16 cellular contexts compared by ENCODE assay signal in the genomic region with DNA sequence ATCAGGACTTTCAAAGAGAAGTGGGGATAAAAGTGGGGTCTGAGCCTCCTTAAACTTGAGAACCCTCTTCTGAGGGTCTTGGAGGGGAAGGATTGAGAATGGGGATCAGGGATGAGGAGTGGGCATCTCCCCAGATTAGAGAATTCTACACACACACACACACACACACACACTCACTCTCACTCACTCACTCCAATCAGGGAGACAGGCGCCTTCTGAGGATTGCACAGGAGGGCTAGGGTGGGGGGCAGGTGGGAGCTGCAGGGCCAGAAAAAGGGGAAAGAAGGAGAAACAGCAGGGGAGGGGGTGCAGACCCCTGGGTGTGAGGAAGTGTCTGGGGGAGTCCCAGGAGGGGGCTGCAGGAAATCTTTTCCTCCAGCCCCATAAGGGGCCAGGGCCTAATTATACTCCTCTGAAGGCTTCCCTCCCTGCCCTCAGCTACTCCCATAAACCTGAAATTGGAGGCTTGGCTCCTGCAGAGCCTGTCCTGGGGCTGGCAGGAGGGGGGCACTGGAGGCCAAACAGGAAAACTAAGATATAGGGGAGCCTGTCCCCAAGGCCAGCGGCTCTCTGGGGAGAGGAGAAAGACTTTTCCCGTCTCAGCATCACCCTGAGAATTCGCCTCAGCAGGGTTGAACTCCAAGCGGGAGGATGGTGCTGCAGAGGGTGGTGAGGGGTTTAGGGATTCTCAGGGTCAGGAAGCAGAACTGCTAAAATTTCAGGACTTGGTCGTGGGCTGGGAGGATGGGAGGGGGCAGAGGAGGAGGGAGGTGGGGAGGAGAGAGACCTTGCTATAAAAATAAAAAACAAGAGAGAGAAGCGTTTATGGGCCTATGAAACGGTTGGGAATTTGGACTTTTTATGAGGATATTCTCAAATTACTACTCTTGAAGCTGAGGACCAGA. TPM values are rescaled to one million over a fixed set of nuclear protein-coding genes. Genes with fewer than 3 reads are reported as not detected.
A peak's percentile ranks its signal among the peaks of the same experiment; 100 is the strongest.
DNase-seq lines count a peak whose midpoint lies in the region; ATAC-seq, FAIRE-seq and TF ChIP-seq lines count a peak whose summit lies in the region.
"Had no signal": no experiment of that assay in that cellular context is flagged by ENCODE, and none has a peak within 500 bp of the region (broad histone marks: within the 10 kb centered on the region; RNA-seq: fewer than 3 reads in every experiment).

No MANE protein-coding gene starts in this region.

- H3K27ac Mint-ChIP-seq in T-helper 17 cell, result no peak overlapping the region
- H3K27ac Mint-ChIP-seq: CD8-positive, alpha-beta T cell had no signal

- H3K27me3 ChIP-seq in keratinocyte (ENCODE audit: control insufficient read depth, extremely low read depth, insufficient read depth, low read length) (no peaks in the 10 kb centered on the region), skeletal muscle tissue (ENCODE audit: control insufficient read depth in 3 of 3, insufficient read depth in 3 of 3, low read length in 3 of 3) (peaks cover 0 to 6% (median 0%) of the 10 kb centered on the region in 3 donors)

- peaks cover 92% of the 10 kb centered on the region for H3K27me3 Mint-ChIP-seq in T-helper 17 cell

- dilution Hi-C loops in keratinocyte (cut with MboI; ENCODE audit: extremely low pct_ligation_motif_present, low sequenced_read_pairs), result no loop called here

- CTCF ChIA-PET in HEK293 (lab: Yijun Ruan, JAX), result interaction anchor here (0.5 to 6.7 kb wide), 14 partner anchors 11 to 1840 kb away, joined by 3 to 49 read pairs (median 4); a partner anchor contains a TSS

- no peak for TF ChIP-seq CTCF in HEK293 (tag by site-specific recombination; IDR thresholded peaks at IDR 0.05)
- no peak for TF ChIP-seq CTCF in keratinocyte (optimal IDR thresholded peaks at IDR 0.05 in 1 of 3, IDR thresholded peaks at IDR 0.05 in 1 of 3, conservative IDR thresholded peaks at IDR 0.05 in 1 of 3; ENCODE audit: extremely low read depth in 1 of 3, insufficient read depth in 2 of 3, low read length in 3 of 3)

- no peaks in the 10 kb centered on the region for H3K9me1 ChIP-seq in keratinocyte (ENCODE audit: control insufficient read depth, extremely low read depth, insufficient read depth, low read length)

- no peak for FAIRE-seq in keratinocyte (lab: Jason Lieb, UNC)

- H3K27ac ChIP-seq in HEK293 (ENCODE audit: extremely low read depth, low read depth, low read length) (peak overlapping the region; percentile 99), keratinocyte (ENCODE audit: control insufficient read depth, insufficient read depth, low read length) (no peak overlapping the region), skeletal muscle tissue (ENCODE audit: low read depth, low read length) (peak overlapping the region; percentile 100)
- H3K27ac ChIP-seq: parathyroid adenoma had no signal

- POLR2A ChIA-PET in HEK293 (lab: Yijun Ruan, JAX), result interaction anchor here (0.6 to 3.7 kb wide), 6 partner anchors 7 to 63 kb away, joined by 4 to 34 read pairs (median 15); a partner anchor contains a TSS

- no peak for ATAC-seq in T-helper 17 cell
- ATAC-seq in GM21528 (IDR thresholded peaks at IDR 0.05; ENCODE audit: low FRiP score, unreplicated experiment), result no peak
- ATAC-seq: CD8-positive, alpha-beta T cell had no signal

- peaks cover 55% of the 10 kb centered on the region for H3K79me2 ChIP-seq in keratinocyte (ENCODE audit: control insufficient read depth, insufficient read depth, low read length)
- H3K79me2 ChIP-seq: parathyroid adenoma had no signal

- peak overlapping the region; percentile 94 for H3K4me2 ChIP-seq in keratinocyte (ENCODE audit: control insufficient read depth, extremely low read depth, insufficient read depth, low read depth, low read length)

- H3K4me3 ChIP-seq in HEK293 (ENCODE audit: low read depth, low read length) (peak overlapping the region; percentile 94), keratinocyte (ENCODE audit: control insufficient read depth in 2 of 3, extremely low read depth in 1 of 3, insufficient read depth in 2 of 3, low read depth in 1 of 3, low read length in 3 of 3) (peak overlapping the region in 1 of 3 experiments; percentile 82), skeletal muscle tissue (ENCODE audit: low read length in 3 of 3) (peak overlapping the region; percentile 88 to 93 (median 89))

- H3K9me3 ChIP-seq in HEK293 (ENCODE audit: control insufficient read depth, insufficient read depth, low read depth, low read length) (no peaks in the 10 kb centered on the region), T-helper 17 cell (ENCODE audit: control insufficient read depth, low read length, poor library complexity, severe bottlenecking) (no peaks in the 10 kb centered on the region), keratinocyte (ENCODE audit: control insufficient read depth, low read depth, low read length) (no peaks in the 10 kb centered on the region), skeletal muscle tissue (ENCODE audit: control insufficient read depth in 3 of 3, low read length in 3 of 3) (no peaks in the 10 kb centered on the region)

- H3K9ac ChIP-seq in keratinocyte (ENCODE audit: control insufficient read depth, extremely low read depth, insufficient read depth, low read length) (no peak overlapping the region), skeletal muscle tissue (ENCODE audit: low read depth in 1 of 3, low read length in 3 of 3) (peak overlapping the region; percentile 95 to 99 (median 99))
- H3K9ac ChIP-seq: parathyroid adenoma had no signal

- peaks cover 26% of the 10 kb centered on the region for H3K4me1 Mint-ChIP-seq in T-helper 17 cell

- H3K4me3 Mint-ChIP-seq in T-helper 17 cell, result peak overlapping the region; percentile 3
- H3K4me3 Mint-ChIP-seq: activated naive CD8-positive, alpha-beta T cell treated with anti-CD3 and anti-CD28 coated beads, Interleukin-2, amount 10 ng/mL, durations not matched to agents 7 days and 5 days had no signal

- H2AFZ ChIP-seq in keratinocyte (ENCODE audit: control insufficient read depth, low read length), result no peak overlapping the region
- H2AFZ ChIP-seq: parathyroid adenoma had no signal

- peaks cover 11% of the 10 kb centered on the region for H3K36me3 Mint-ChIP-seq in T-helper 17 cell (ENCODE audit: low read depth)
- H3K36me3 Mint-ChIP-seq: activated naive CD8-positive, alpha-beta T cell treated with anti-CD3 and anti-CD28 coated beads, Interleukin-2, amount 10 ng/mL, durations not matched to agents 7 days and 5 days; CD8-positive, alpha-beta T cell had no signal

- H3K36me3 ChIP-seq in HEK293 (ENCODE audit: control insufficient read depth in 2 of 2, insufficient read depth in 1 of 2, low read length in 2 of 2) (peaks cover 8 to 15% of the 10 kb centered on the region in 2 experiments; a peak in 2 of 3 replicates), keratinocyte (ENCODE audit: control insufficient read depth in 2 of 2, extremely low read depth in 1 of 2, insufficient read depth in 2 of 2, low read length in 2 of 2) (peaks cover 2 to 6% of the 10 kb centered on the region in 2 experiments), skeletal muscle tissue (ENCODE audit: control insufficient read depth in 3 of 3, insufficient read depth in 3 of 3, low read length in 3 of 3) (no peaks in the 10 kb centered on the region)

- DNase-seq in T-helper 17 cell, result no peak
- no peak for DNase-seq in keratinocyte (ENCODE audit: low read depth, low spot score)
- no peak for DNase-seq in kidney tubule cell (ENCODE audit: low spot score)
- no peak for DNase-seq in cerebellar cortex (ENCODE audit: low spot score)
- no peak for DNase-seq in NCI-H2107 (lab: John Stamatoyannopoulos, UW)
- DNase-seq: activated CD4-positive, alpha-beta T cell treated with anti-CD3 and anti-CD28 coated beads for 48 hours; activated naive CD8-positive, alpha-beta T cell treated with anti-CD3 and anti-CD28 coated beads, Interleukin-2, amount 10 ng/mL, durations not matched to agents 7 days and 5 days; activated T-cell treated with anti-CD3 and anti-CD28 coated beads for 4 hours; CD8-positive, alpha-beta T cell; EL; NCI-H774; T-helper 9 cell had no signal

- peaks cover 40% of the 10 kb centered on the region for H3K4me1 ChIP-seq in HEK293 (ENCODE audit: control insufficient read depth, insufficient read depth, low read length)
- H3K4me1 ChIP-seq in keratinocyte (ENCODE audit: control insufficient read depth, extremely low read depth, insufficient read depth, low read length), result peaks cover 32% of the 10 kb centered on the region
- peaks cover 48 to 83% (median 66%) of the 10 kb centered on the region in 3 donors for H3K4me1 ChIP-seq in skeletal muscle tissue (ENCODE audit: control insufficient read depth in 3 of 3, insufficient read depth in 3 of 3, low read length in 3 of 3)

- H4K20me1 ChIP-seq in keratinocyte (ENCODE audit: control insufficient read depth, extremely low read depth, insufficient read depth, low read length), result no peaks in the 10 kb centered on the region

RNA-seq across cellular contexts. Expression of a gene that starts 1.6 kb away (rescaled TPM):
- total RNA-seq in T-helper 17 cell (not detected), skeletal muscle tissue (4.2 TPM)
- polyA plus RNA-seq in keratinocyte, result 1.1 to 3.3 TPM (median 1.8 TPM) in 3 replicates
- 2.9 TPM for polyA plus RNA-seq in keratinocyte (2011; ENCODE audit: low read depth)
- polyA plus RNA-seq in keratinocyte (2011; cell fraction: cytosol; rRNA removed), result 2.4 and 2.9 TPM in 2 replicates
- 3.1 and 3.7 TPM in 2 replicates for polyA plus RNA-seq in keratinocyte (2011; cell fraction: nucleus; rRNA removed)
- polyA plus RNA-seq in keratinocyte (2012; ENCODE audit: low replicate concordance), result 3.5 and 4.4 TPM in 2 replicates
- 0.23 to 1.4 TPM (median 0.90 TPM) in 3 replicates for polyA minus RNA-seq in keratinocyte
- polyA minus RNA-seq in keratinocyte (2011; cell fraction: cytosol; rRNA and poly(A)+ RNA removed), result 2.1 TPM
- 1.2 and 1.4 TPM in 2 replicates for polyA minus RNA-seq in keratinocyte (2011; cell fraction: nucleus; rRNA and poly(A)+ RNA removed)
- total RNA-seq: activated naive CD8-positive, alpha-beta T cell treated with anti-CD3 and anti-CD28 coated beads, Interleukin-2, amount 10 ng/mL, durations not matched to agents 7 days and 5 days; CD8-positive, alpha-beta T cell had no signal

RNA-seq across cellular contexts. Expression of a gene that starts 7.2 kb away (rescaled TPM):
- total RNA-seq in T-helper 17 cell (not detected), skeletal muscle tissue (0.52 TPM)
- polyA plus RNA-seq in keratinocyte, result 1.8 to 3.8 TPM (median 2.0 TPM) in 3 replicates
- polyA plus RNA-seq in keratinocyte (2011; ENCODE audit: low read depth), result 2.1 TPM
- polyA plus RNA-seq in keratinocyte (2011; cell fraction: cytosol; rRNA removed), result 3.3 TPM in 2 replicates
- polyA plus RNA-seq in keratinocyte (2011; cell fraction: nucleus; rRNA removed), result 4.2 and 4.7 TPM in 2 replicates
- polyA plus RNA-seq in keratinocyte (2012; ENCODE audit: low replicate concordance), result 2.0 and 3.3 TPM in 2 replicates
- polyA minus RNA-seq in keratinocyte, result 1.3 to 2.3 TPM (median 1.5 TPM) in 3 replicates
- polyA minus RNA-seq in keratinocyte (2011; cell fraction: cytosol; rRNA and poly(A)+ RNA removed), result 2.1 TPM
- polyA minus RNA-seq in keratinocyte (2011; cell fraction: nucleus; rRNA and poly(A)+ RNA removed), result 1.4 and 1.6 TPM in 2 replicates
- total RNA-seq: activated naive CD8-positive, alpha-beta T cell treated with anti-CD3 and anti-CD28 coated beads, Interleukin-2, amount 10 ng/mL, durations not matched to agents 7 days and 5 days; CD8-positive, alpha-beta T cell had no signal

RNA-seq across cellular contexts. Expression of a gene that starts 16.6 kb away (rescaled TPM):
- total RNA-seq in T-helper 17 cell, result not detected
- 7.3 to 33.1 TPM (median 14.1 TPM) in 3 replicates for polyA plus RNA-seq in keratinocyte
- 19.6 TPM for polyA plus RNA-seq in keratinocyte (2011; ENCODE audit: low read depth)
- polyA plus RNA-seq in keratinocyte (2011; cell fraction: cytosol; rRNA removed), result 24.3 and 25.3 TPM in 2 replicates
- 11.5 and 14.8 TPM in 2 replicates for polyA plus RNA-seq in keratinocyte (2011; cell fraction: nucleus; rRNA removed)
- 26.1 and 26.3 TPM in 2 replicates for polyA plus RNA-seq in keratinocyte (2012; ENCODE audit: low replicate concordance)
- polyA minus RNA-seq in keratinocyte, result 5.1 to 26.1 TPM (median 7.3 TPM) in 3 replicates
- 21.1 TPM for polyA minus RNA-seq in keratinocyte (2011; cell fraction: cytosol; rRNA and poly(A)+ RNA removed)
- polyA minus RNA-seq in keratinocyte (2011; cell fraction: nucleus; rRNA and poly(A)+ RNA removed), result 4.0 and 6.6 TPM in 2 replicates
- total RNA-seq in skeletal muscle tissue, result 3.7 TPM
- total RNA-seq: activated naive CD8-positive, alpha-beta T cell treated with anti-CD3 and anti-CD28 coated beads, Interleukin-2, amount 10 ng/mL, durations not matched to agents 7 days and 5 days; CD8-positive, alpha-beta T cell had no signal

RNA-seq across cellular contexts. Expression of a gene that starts 26.7 kb away (rescaled TPM):
- total RNA-seq in T-helper 17 cell (not detected), skeletal muscle tissue (2.6 TPM)
- 3.7 to 5.6 TPM (median 4.7 TPM) in 3 replicates for polyA plus RNA-seq in keratinocyte
- polyA plus RNA-seq in keratinocyte (2011; ENCODE audit: low read depth), result 4.3 TPM
- polyA plus RNA-seq in keratinocyte (2011; cell fraction: cytosol; rRNA removed), result 3.6 and 4.6 TPM in 2 replicates
- polyA plus RNA-seq in keratinocyte (2011; cell fraction: nucleus; rRNA removed), result 9.2 and 13.8 TPM in 2 replicates
- 2.9 and 6.1 TPM in 2 replicates for polyA plus RNA-seq in keratinocyte (2012; ENCODE audit: low replicate concordance)
- polyA minus RNA-seq in keratinocyte, result 3.5 to 4.5 TPM (median 4.0 TPM) in 3 replicates
- 0.96 TPM for polyA minus RNA-seq in keratinocyte (2011; cell fraction: cytosol; rRNA and poly(A)+ RNA removed)
- polyA minus RNA-seq in keratinocyte (2011; cell fraction: nucleus; rRNA and poly(A)+ RNA removed), result 2.5 and 2.9 TPM in 2 replicates
- total RNA-seq: activated naive CD8-positive, alpha-beta T cell treated with anti-CD3 and anti-CD28 coated beads, Interleukin-2, amount 10 ng/mL, durations not matched to agents 7 days and 5 days; CD8-positive, alpha-beta T cell had no signal

RNA-seq across cellular contexts. Expression of a gene that starts 26.8 kb away (rescaled TPM):
- total RNA-seq in T-helper 17 cell (not detected), skeletal muscle tissue (2.1 TPM)
- 2.5 to 4.0 TPM (median 2.9 TPM) in 3 replicates for polyA plus RNA-seq in keratinocyte
- 3.5 TPM for polyA plus RNA-seq in keratinocyte (2011; ENCODE audit: low read depth)
- polyA plus RNA-seq in keratinocyte (2011; cell fraction: cytosol; rRNA removed), result 2.4 and 2.8 TPM in 2 replicates
- 7.6 and 8.3 TPM in 2 replicates for polyA plus RNA-seq in keratinocyte (2011; cell fraction: nucleus; rRNA removed)
- polyA plus RNA-seq in keratinocyte (2012; ENCODE audit: low replicate concordance), result 1.2 and 3.3 TPM in 2 replicates
- 0.22 to 0.92 TPM (median 0.56 TPM) in 3 replicates for polyA minus RNA-seq in keratinocyte
- 0.96 TPM for polyA minus RNA-seq in keratinocyte (2011; cell fraction: cytosol; rRNA and poly(A)+ RNA removed)
- 0.53 and 0.85 TPM in 2 replicates for polyA minus RNA-seq in keratinocyte (2011; cell fraction: nucleus; rRNA and poly(A)+ RNA removed)
- total RNA-seq: activated naive CD8-positive, alpha-beta T cell treated with anti-CD3 and anti-CD28 coated beads, Interleukin-2, amount 10 ng/mL, durations not matched to agents 7 days and 5 days; CD8-positive, alpha-beta T cell had no signal
